1 cellular context compared by ENCODE assay signal in the genomic region with DNA sequence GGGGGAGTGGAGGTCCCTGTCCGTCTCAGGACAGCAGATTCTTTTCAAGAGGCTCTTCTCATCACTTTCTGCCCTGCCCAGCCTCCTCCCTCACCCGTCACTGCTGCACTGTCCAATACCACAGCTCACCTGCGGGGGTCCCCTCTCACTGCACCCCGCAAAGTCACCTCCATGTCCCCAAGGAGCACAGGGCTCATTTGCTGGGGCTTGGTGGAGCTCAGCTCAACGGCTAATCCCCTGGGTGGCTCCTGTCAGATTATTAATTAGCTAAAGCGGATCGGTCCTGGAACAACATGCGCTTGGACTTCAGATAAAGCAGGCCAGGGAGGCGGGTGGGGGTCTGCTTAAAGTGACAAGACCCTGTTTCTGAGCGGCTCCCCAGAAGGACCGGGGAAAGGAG.
TF ChIP-seq lines count a peak whose summit lies in the region.

No MANE protein-coding gene starts in this region.

TF ChIP-seq in GM23338, 12 proteins besides CTCF, POLR2A, EP300 and RAD21 (continued from another document):
- no peak for TF ChIP-seq ZNF462 (CRISPR knock-in tag; IDR thresholded peaks at IDR 0.05)
- TF ChIP-seq POLR2AphosphoS5 (IDR thresholded peaks at IDR 0.05; ENCODE audit: low read depth): no peak
- no peak for TF ChIP-seq ZNF331 (CRISPR knock-in tag; IDR thresholded peaks at IDR 0.05; ENCODE audit: low read depth)
- TF ChIP-seq JUNB (IDR thresholded peaks at IDR 0.05; ENCODE audit: unreplicated experiment): no peak
- no peak for TF ChIP-seq NANOG (IDR thresholded peaks at IDR 0.05; ENCODE audit: borderline replicate concordance)
- TF ChIP-seq, protein P1, sequence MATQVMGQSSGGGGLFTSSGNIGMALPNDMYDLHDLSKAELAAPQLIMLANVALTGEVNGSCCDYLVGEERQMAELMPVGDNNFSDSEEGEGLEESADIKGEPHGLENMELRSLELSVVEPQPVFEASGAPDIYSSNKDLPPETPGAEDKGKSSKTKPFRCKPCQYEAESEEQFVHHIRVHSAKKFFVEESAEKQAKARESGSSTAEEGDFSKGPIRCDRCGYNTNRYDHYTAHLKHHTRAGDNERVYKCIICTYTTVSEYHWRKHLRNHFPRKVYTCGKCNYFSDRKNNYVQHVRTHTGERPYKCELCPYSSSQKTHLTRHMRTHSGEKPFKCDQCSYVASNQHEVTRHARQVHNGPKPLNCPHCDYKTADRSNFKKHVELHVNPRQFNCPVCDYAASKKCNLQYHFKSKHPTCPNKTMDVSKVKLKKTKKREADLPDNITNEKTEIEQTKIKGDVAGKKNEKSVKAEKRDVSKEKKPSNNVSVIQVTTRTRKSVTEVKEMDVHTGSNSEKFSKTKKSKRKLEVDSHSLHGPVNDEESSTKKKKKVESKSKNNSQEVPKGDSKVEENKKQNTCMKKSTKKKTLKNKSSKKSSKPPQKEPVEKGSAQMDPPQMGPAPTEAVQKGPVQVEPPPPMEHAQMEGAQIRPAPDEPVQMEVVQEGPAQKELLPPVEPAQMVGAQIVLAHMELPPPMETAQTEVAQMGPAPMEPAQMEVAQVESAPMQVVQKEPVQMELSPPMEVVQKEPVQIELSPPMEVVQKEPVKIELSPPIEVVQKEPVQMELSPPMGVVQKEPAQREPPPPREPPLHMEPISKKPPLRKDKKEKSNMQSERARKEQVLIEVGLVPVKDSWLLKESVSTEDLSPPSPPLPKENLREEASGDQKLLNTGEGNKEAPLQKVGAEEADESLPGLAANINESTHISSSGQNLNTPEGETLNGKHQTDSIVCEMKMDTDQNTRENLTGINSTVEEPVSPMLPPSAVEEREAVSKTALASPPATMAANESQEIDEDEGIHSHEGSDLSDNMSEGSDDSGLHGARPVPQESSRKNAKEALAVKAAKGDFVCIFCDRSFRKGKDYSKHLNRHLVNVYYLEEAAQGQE (IDR thresholded peaks at IDR 0.05; ENCODE audit: unreplicated experiment): no peak
- TF ChIP-seq EZH2 (IDR thresholded peaks at IDR 0.05; ENCODE audit: low read depth, unreplicated experiment): no peak
- no peak for TF ChIP-seq CREB1 (CRISPR knock-in tag; IDR thresholded peaks at IDR 0.05; ENCODE audit: low read depth)
- TF ChIP-seq ZNF114 (CRISPR knock-in tag; IDR thresholded peaks at IDR 0.05): no peak
- TF ChIP-seq EZH2phosphoT487 (IDR thresholded peaks at IDR 0.05; ENCODE audit: unreplicated experiment): no peak
- no peak for TF ChIP-seq STAT1 (IDR thresholded peaks at IDR 0.05; ENCODE audit: unreplicated experiment)
